Comparison of ENCODE assay signal across 34 cellular contexts in genomic region chr10:123878666-123879311, GRCh38. TPM values are rescaled to one million over a fixed set of nuclear protein-coding genes. Genes with fewer than 3 reads are reported as not detected.
DNase-seq lines count a peak whose midpoint lies in the region; ATAC-seq, FAIRE-seq and TF ChIP-seq lines count a peak whose summit lies in the region.
"Had no signal": no experiment of that assay in that cellular context is flagged by ENCODE, and none has a peak within 500 bp of the region (broad histone marks: within the 10 kb centered on the region; RNA-seq: fewer than 3 reads in every experiment).

No MANE protein-coding gene starts in this region.

- no peak for TF ChIP-seq CTCF in AG10803 (conservative IDR thresholded peaks at IDR 0.05; ENCODE audit: low read length)
- no peak for TF ChIP-seq CTCF in fibroblast of mammary gland (conservative IDR thresholded peaks at IDR 0.05; ENCODE audit: control insufficient read depth, insufficient read depth, low read depth, low read length)

- no peak for ATAC-seq in activated CD8-positive, alpha-beta memory T cell treated with anti-CD3 and anti-CD28 coated beads, Interleukin-2, amount 10 ng/mL, durations not matched to agents 7 days and 5 days
- ATAC-seq in HG03025 (IDR thresholded peaks at IDR 0.05; ENCODE audit: low FRiP score, unreplicated experiment) = no peak
- ATAC-seq: gastrocnemius medialis; left lung; naive thymus-derived CD8-positive, alpha-beta T cell had no signal

- peaks cover 3% of the 10 kb centered on the region for H3K36me3 ChIP-seq in rectal smooth muscle tissue (ENCODE audit: control insufficient read depth, insufficient read depth, low read length)
- H3K36me3 ChIP-seq: adrenal gland, gastrocnemius medialis, left lung, spleen, upper lobe of left lung had no signal

- no peak for FAIRE-seq in HTR-8/SVneo (lab: Jason Lieb, UNC)

- H3K27me3 Mint-ChIP-seq in activated CD8-positive, alpha-beta memory T cell treated with anti-CD3 and anti-CD28 coated beads, Interleukin-2, amount 10 ng/mL, durations not matched to agents 7 days and 5 days = no peaks in the 10 kb centered on the region

- no peaks in the 10 kb centered on the region for H3K36me3 Mint-ChIP-seq in activated CD8-positive, alpha-beta memory T cell treated with anti-CD3 and anti-CD28 coated beads, Interleukin-2, amount 10 ng/mL, durations not matched to agents 7 days and 5 days
- H3K36me3 Mint-ChIP-seq: IgD-negative memory B cell; immature natural killer cell; naive thymus-derived CD8-positive, alpha-beta T cell had no signal

- H3K9ac ChIP-seq in rectal smooth muscle tissue (ENCODE audit: low read length) = no peak overlapping the region

- H3K9me3 Mint-ChIP-seq in activated CD8-positive, alpha-beta memory T cell treated with anti-CD3 and anti-CD28 coated beads, Interleukin-2, amount 10 ng/mL, durations not matched to agents 7 days and 5 days (ENCODE audit: low read depth) = no peaks in the 10 kb centered on the region
- H3K9me3 Mint-ChIP-seq: activated B cell treated with CpG ODN at 0.5 μM for 24 hours; immature natural killer cell; naive thymus-derived CD8-positive, alpha-beta T cell had no signal

- H3K4me3 Mint-ChIP-seq in activated CD8-positive, alpha-beta memory T cell treated with anti-CD3 and anti-CD28 coated beads, Interleukin-2, amount 10 ng/mL, durations not matched to agents 7 days and 5 days = no peak overlapping the region
- H3K4me3 Mint-ChIP-seq: activated B cell treated with CpG ODN at 0.5 μM for 24 hours; IgD-negative memory B cell; immature natural killer cell; naive thymus-derived CD8-positive, alpha-beta T cell had no signal

- H3K4me1 Mint-ChIP-seq in activated CD8-positive, alpha-beta memory T cell treated with anti-CD3 and anti-CD28 coated beads, Interleukin-2, amount 10 ng/mL, durations not matched to agents 7 days and 5 days = no peaks in the 10 kb centered on the region
- H3K4me1 Mint-ChIP-seq: activated B cell treated with CpG ODN at 0.5 μM for 24 hours; IgD-negative memory B cell; naive thymus-derived CD8-positive, alpha-beta T cell had no signal

- H3K27me3 ChIP-seq in rectal smooth muscle tissue (ENCODE audit: control insufficient read depth, insufficient read depth, low read length) = no peaks in the 10 kb centered on the region
- H3K27me3 ChIP-seq: adrenal gland, gastrocnemius medialis, hepatocyte, left lung, spleen, upper lobe of left lung had no signal

- CTCF ChIA-PET in activated CD8-positive, alpha-beta memory T cell treated with anti-CD3 and anti-CD28 coated beads, Interleukin-2, amount 10 ng/mL, durations not matched to agents 7 days and 5 days (lab: Charles Lee) = no interaction called here

- H3K4me1 ChIP-seq in rectal smooth muscle tissue (ENCODE audit: control insufficient read depth, insufficient read depth, low read length) = peaks cover 12% of the 10 kb centered on the region
- H3K4me1 ChIP-seq: adrenal gland, gastrocnemius medialis, left lung, upper lobe of left lung had no signal

- H3K4me3 ChIP-seq in AG10803 (ENCODE audit: low read length) = no peak overlapping the region
- no peak overlapping the region for H3K4me3 ChIP-seq in fibroblast of mammary gland (ENCODE audit: control insufficient read depth, low read depth, low read length)
- H3K4me3 ChIP-seq in rectal smooth muscle tissue (ENCODE audit: low read length) = no peak overlapping the region
- H3K4me3 ChIP-seq: adrenal gland, gastrocnemius medialis, hepatocyte, left lung, spleen, upper lobe of left lung had no signal

- no peak overlapping the region for H3K27ac Mint-ChIP-seq in activated CD8-positive, alpha-beta memory T cell treated with anti-CD3 and anti-CD28 coated beads, Interleukin-2, amount 10 ng/mL, durations not matched to agents 7 days and 5 days
- H3K27ac Mint-ChIP-seq: activated B cell treated with CpG ODN at 0.5 μM for 24 hours; IgD-negative memory B cell; immature natural killer cell; naive thymus-derived CD8-positive, alpha-beta T cell had no signal

- H3K27ac ChIP-seq in rectal smooth muscle tissue (ENCODE audit: low read depth, low read length) = peak overlapping the region; percentile 27
- H3K27ac ChIP-seq: adrenal gland, C4-2B, gastrocnemius medialis, hepatocyte, left lung, upper lobe of left lung had no signal

- DNase-seq in AG10803 (ENCODE audit: low read depth) = peak; percentile 65
- peak; percentile 39 for DNase-seq in LHCN-M2 (ENCODE audit: low read depth)
- peak; percentile 62 for DNase-seq in fibroblast of mammary gland (ENCODE audit: low read depth)
- DNase-seq in SKM-1 (lab: John Stamatoyannopoulos, UW; ENCODE audit: unreplicated experiment) = no peak
- DNase-seq in HTR-8/SVneo (ENCODE audit: insufficient read length, low spot score) = no peak
- no peak for DNase-seq in activated CD8-positive, alpha-beta memory T cell treated with anti-CD3 and anti-CD28 coated beads, Interleukin-2, amount 10 ng/mL, durations not matched to agents 7 days and 5 days
- DNase-seq: activated B cell treated with CpG ODN at 0.5 μM for 24 hours; activated CD4-positive, alpha-beta T cell treated with anti-CD3 and anti-CD28 coated beads, Interleukin-2, amount 50 U/mL, for 1 hour; activated naive CD4-positive, alpha-beta T cell treated with Interleukin-2 at 50 U/mL for 16 hours; activated T-cell treated with anti-CD3 and anti-CD28 coated beads, Interleukin-2, amount 50 U/mL, for 48 hours; adrenal gland; DMS79; effector CD8-positive, alpha-beta T cell; gastrocnemius medialis; immature natural killer cell; left lung; mesendoderm; naive thymus-derived CD8-positive, alpha-beta T cell; NCI-H1092; NCI-H187 treated with DMSO at 0.1 percent for 48 hours; NCI-H524; NK-92 treated with Interleukin-12 subunit alpha and Interleukin-12 subunit beta, amount 100 ng/mL, for 24 hours; occipital lobe; SIG-M5; spleen; stimulated activated CD4-positive, alpha-beta T cell treated with anti-CD3 and anti-CD28 coated beads, Interleukin-2, amount 100 ng/mL, for 48 hours; SW 1271; T1000; upper lobe of left lung had no signal

RNA-seq across cellular contexts. Expression of gene CPXM2, which starts 12.8 kb away (rescaled TPM):
- total RNA-seq in LHCN-M2 (2014; rRNA removed) = not detected in 2 replicates
- polyA plus RNA-seq in LHCN-M2 (2012) = not detected
- not detected for total RNA-seq in activated CD8-positive, alpha-beta memory T cell treated with anti-CD3 and anti-CD28 coated beads, Interleukin-2, amount 10 ng/mL, durations not matched to agents 7 days and 5 days
- total RNA-seq: activated B cell treated with CpG ODN at 0.5 μM for 24 hours; naive thymus-derived CD8-positive, alpha-beta T cell had no signal
- polyA plus RNA-seq: IgD-negative memory B cell; immature natural killer cell; naive thymus-derived CD8-positive, alpha-beta T cell had no signal

Comparison
In these comparisons a context has a peak if more than half of its experiments do, and no peak if none do; other contexts are left out.
1. DNase-seq: peak in AG10803 (single experiment), LHCN-M2 (single experiment) and fibroblast of mammary gland (single experiment); none in SKM-1 (single experiment), HTR-8/SVneo (single experiment) and activated CD8-positive, alpha-beta memory T cell treated with anti-CD3 and anti-CD28 coated beads, Interleukin-2, amount 10 ng/mL, durations not matched to agents 7 days and 5 days (single experiment).